Comparison of ENCODE assay signal across 8 cellular contexts in genomic region chr1:51189421-51190073, GRCh38. TPM values are rescaled to one million over a fixed set of nuclear protein-coding genes. Genes with fewer than 3 reads are reported as not detected.
DNase-seq lines count a peak whose midpoint lies in the region; ATAC-seq and TF ChIP-seq lines count a peak whose summit lies in the region.

No MANE protein-coding gene starts in this region.

- H3K4me3 ChIP-seq in BE2C (ENCODE audit: low read depth, low read length) (no peak overlapping the region), mucosa of descending colon (no peak overlapping the region), tibial artery (no peak overlapping the region)

- peaks cover 7% of the 10 kb centered on the region for H3K27me3 Mint-ChIP-seq in T-helper 17 cell

- ATAC-seq in GM18502 (IDR thresholded peaks at IDR 0.05; ENCODE audit: poor library complexity, unreplicated experiment) (peak; percentile 49), T-helper 17 cell (peak; percentile 67), mucosa of descending colon (peak; percentile 72), HG03159 (IDR thresholded peaks at IDR 0.05; ENCODE audit: unreplicated experiment) (no peak)

- H3K36me3 Mint-ChIP-seq in T-helper 17 cell (ENCODE audit: low read depth) = no peaks in the 10 kb centered on the region

- H3K9me3 ChIP-seq in BE2C = no peaks in the 10 kb centered on the region
- no peaks in the 10 kb centered on the region for H3K9me3 ChIP-seq in T-helper 17 cell (ENCODE audit: control insufficient read depth, low read length, poor library complexity, severe bottlenecking)
- H3K9me3 ChIP-seq in mucosa of descending colon = no peaks in the 10 kb centered on the region
- H3K9me3 ChIP-seq in tibial artery = no peaks in the 10 kb centered on the region

- no peak overlapping the region for H3K4me3 Mint-ChIP-seq in T-helper 17 cell

- H3K4me1 ChIP-seq in BE2C = no peaks in the 10 kb centered on the region
- no peaks in the 10 kb centered on the region for H3K4me1 ChIP-seq in mucosa of descending colon (ENCODE audit: low read depth)
- H3K4me1 ChIP-seq in tibial artery = no peaks in the 10 kb centered on the region

- H3K27ac Mint-ChIP-seq in T-helper 17 cell = no peak overlapping the region

- H3K36me3 ChIP-seq in BE2C = no peaks in the 10 kb centered on the region
- no peaks in the 10 kb centered on the region for H3K36me3 ChIP-seq in mucosa of descending colon (ENCODE audit: low read depth)
- H3K36me3 ChIP-seq in tibial artery = no peaks in the 10 kb centered on the region

- TF ChIP-seq CTCF in BE2C (IDR thresholded peaks at IDR 0.05; ENCODE audit: low read depth, low read length) = peak; percentile 79
- TF ChIP-seq CTCF in mucosa of descending colon (IDR thresholded peaks at IDR 0.05) = peak; percentile 70
- peak; percentile 80 to 92 for TF ChIP-seq CTCF in tibial artery (IDR thresholded peaks at IDR 0.05)

- intact Hi-C loops in mucosa of descending colon (cut with DNase I, micrococcal nuclease) (loop anchor here (5.0 to 10.0 kb wide), 2 partner anchors 262 to 415 kb away; no protein-coding TSS in a partner anchor), tibial artery (cut with DNase I; ENCODE audit: low total_unique reads) (loop anchor here (5.0 to 10.0 kb wide), 3 partner anchors 108 to 415 kb away; no protein-coding TSS in a partner anchor)

- H3K27ac ChIP-seq in tibial artery = no peak overlapping the region

- H3K4me1 Mint-ChIP-seq in T-helper 17 cell = no peaks in the 10 kb centered on the region

- H3K27me3 ChIP-seq in BE2C (no peaks in the 10 kb centered on the region), tibial artery (no peaks in the 10 kb centered on the region)

- DNase-seq in BE2C = peak; percentile 17
- DNase-seq in NCI-H2029 (lab: John Stamatoyannopoulos, UW) = peak; percentile 88
- peak in 2 of 3 donors; percentile 13 to 27 for DNase-seq in T-helper 17 cell
- peak; percentile 28 for DNase-seq in effector CD4-positive, alpha-beta T cell
- peak in 1 of 3 donors; percentile 45 for DNase-seq in mucosa of descending colon
- DNase-seq in tibial artery = no peak

RNA-seq across cellular contexts. Expression of gene RNF11, which starts 46.5 kb away (rescaled TPM):
- polyA plus RNA-seq in BE2C (2012; ENCODE audit: insufficient read depth, insufficient read length, low read depth) = 35.7 TPM
- total RNA-seq in T-helper 17 cell (100 to 1,000 TPM in 1 of 2 donors, 10 to 100 TPM in 1; 69.4 to 140 TPM), mucosa of descending colon (100 to 1,000 TPM in 1 of 3 donors, 10 to 100 TPM in 2; 66.7 to 117 (median 84.7) TPM)

Comparison
In these comparisons a context has a peak if more than half of its experiments do, and no peak if none do; other contexts are left out.
1. DNase-seq: peak in BE2C (single experiment), NCI-H2029 (single experiment), T-helper 17 cell (2 of 3) and effector CD4-positive, alpha-beta T cell (single experiment); none in tibial artery (0 of 2).
2. Peak in every context shown above with its lines, with median percentiles within 50 percentile points of each other: CTCF ChIP-seq.